In genomic region chr7:133001727-133002126, GRCh38 we compare ENCODE assay signal across 18 cellular contexts.
A peak's percentile ranks its signal among the peaks of the same experiment; 100 is the strongest.
DNase-seq lines count a peak whose midpoint lies in the region; ATAC-seq lines count a peak whose summit lies in the region.
"Had no signal": no experiment of that assay in that cellular context is flagged by ENCODE, and none has a peak within 500 bp of the region (broad histone marks: within the 10 kb centered on the region; RNA-seq: fewer than 3 reads in every experiment).

No MANE protein-coding gene starts in this region.

- no peak overlapping the region for H3K4me3 Mint-ChIP-seq in activated naive CD4-positive, alpha-beta T cell treated with anti-CD3 and anti-CD28 coated beads, Interleukin-2, amount 50 U/mL, for 24 hours
- H3K4me3 Mint-ChIP-seq in activated T-helper 17 cell treated with anti-CD3 and anti-CD28 coated beads, Interleukin-2, amount 50 U/mL, for 72 hours = no peak overlapping the region
- no peak overlapping the region for H3K4me3 Mint-ChIP-seq in activated naive CD8-positive, alpha-beta T cell treated with anti-CD3 and anti-CD28 coated beads, Interleukin-2, amount 50 U/mL, for 24 hours
- H3K4me3 Mint-ChIP-seq: CD4-positive, alpha-beta T cell; HFFc6 had no signal

- no peaks in the 10 kb centered on the region for H3K27me3 Mint-ChIP-seq in activated naive CD4-positive, alpha-beta T cell treated with anti-CD3 and anti-CD28 coated beads, Interleukin-2, amount 50 U/mL, for 24 hours
- H3K27me3 Mint-ChIP-seq in activated T-helper 17 cell treated with anti-CD3 and anti-CD28 coated beads, Interleukin-2, amount 50 U/mL, for 72 hours = no peaks in the 10 kb centered on the region
- H3K27me3 Mint-ChIP-seq in activated naive CD8-positive, alpha-beta T cell treated with anti-CD3 and anti-CD28 coated beads, Interleukin-2, amount 50 U/mL, for 24 hours = no peaks in the 10 kb centered on the region
- H3K27me3 Mint-ChIP-seq: CD4-positive, alpha-beta T cell had no signal

- H3K4me1 ChIP-seq in subcutaneous abdominal adipose tissue (ENCODE audit: control insufficient read depth in 5 of 5, insufficient read depth in 5 of 5, low read length in 5 of 5) = peaks cover 0 to 29% (median 21%) of the 10 kb centered on the region in 5 donors

- no peaks in the 10 kb centered on the region for H3K9me3 Mint-ChIP-seq in activated naive CD4-positive, alpha-beta T cell treated with anti-CD3 and anti-CD28 coated beads, Interleukin-2, amount 50 U/mL, for 24 hours
- H3K9me3 Mint-ChIP-seq in activated T-helper 17 cell treated with anti-CD3 and anti-CD28 coated beads, Interleukin-2, amount 50 U/mL, for 72 hours = no peaks in the 10 kb centered on the region
- peaks cover under 1% of the 10 kb centered on the region for H3K9me3 Mint-ChIP-seq in activated naive CD8-positive, alpha-beta T cell treated with anti-CD3 and anti-CD28 coated beads, Interleukin-2, amount 50 U/mL, for 24 hours
- H3K9me3 Mint-ChIP-seq: CD4-positive, alpha-beta T cell; HFFc6 had no signal

- H3K4me1 Mint-ChIP-seq in activated naive CD4-positive, alpha-beta T cell treated with anti-CD3 and anti-CD28 coated beads, Interleukin-2, amount 50 U/mL, for 24 hours = peaks cover 46% of the 10 kb centered on the region
- peaks cover 5% of the 10 kb centered on the region for H3K4me1 Mint-ChIP-seq in activated T-helper 17 cell treated with anti-CD3 and anti-CD28 coated beads, Interleukin-2, amount 50 U/mL, for 72 hours
- H3K4me1 Mint-ChIP-seq in activated naive CD8-positive, alpha-beta T cell treated with anti-CD3 and anti-CD28 coated beads, Interleukin-2, amount 50 U/mL, for 24 hours = peaks cover 20% of the 10 kb centered on the region

- peaks cover 13% of the 10 kb centered on the region for H3K36me3 Mint-ChIP-seq in activated naive CD4-positive, alpha-beta T cell treated with anti-CD3 and anti-CD28 coated beads, Interleukin-2, amount 50 U/mL, for 24 hours
- peaks cover 6% of the 10 kb centered on the region for H3K36me3 Mint-ChIP-seq in activated T-helper 17 cell treated with anti-CD3 and anti-CD28 coated beads, Interleukin-2, amount 50 U/mL, for 72 hours (ENCODE audit: low read depth)
- peaks cover 26% of the 10 kb centered on the region for H3K36me3 Mint-ChIP-seq in activated naive CD8-positive, alpha-beta T cell treated with anti-CD3 and anti-CD28 coated beads, Interleukin-2, amount 50 U/mL, for 24 hours (ENCODE audit: low read depth)

- no peak overlapping the region for H3K4me3 ChIP-seq in subcutaneous abdominal adipose tissue (ENCODE audit: low read depth in 1 of 5, low read length in 5 of 5)
- H3K4me3 ChIP-seq: A549 had no signal

- H3K36me3 ChIP-seq in subcutaneous abdominal adipose tissue (ENCODE audit: control insufficient read depth in 5 of 5, insufficient read depth in 5 of 5, low read length in 5 of 5) = no peaks in the 10 kb centered on the region

- ATAC-seq in activated CD4-positive, CD25-positive, alpha-beta regulatory T cell treated with anti-CD3 and anti-CD28 coated beads, Interleukin-2, amount 50 U/mL, for 24 hours = peak; percentile 41 to 48
- peak; percentile 16 for ATAC-seq in activated T-helper 17 cell treated with anti-CD3 and anti-CD28 coated beads, Interleukin-2, amount 50 U/mL, for 72 hours (replicated peaks)
- no peak for ATAC-seq in HG03095 (IDR thresholded peaks at IDR 0.05; ENCODE audit: unreplicated experiment)
- ATAC-seq in activated naive CD8-positive, alpha-beta T cell treated with anti-CD3 and anti-CD28 coated beads, Interleukin-2, amount 50 U/mL, for 24 hours = no peak
- ATAC-seq: A549, HCT116 had no signal

- H3K27ac ChIP-seq in subcutaneous abdominal adipose tissue (ENCODE audit: low read depth, low read length) = peak overlapping the region; percentile 1
- H3K27ac ChIP-seq: 22Rv1, A549, C4-2B had no signal

- H3K9ac ChIP-seq in subcutaneous abdominal adipose tissue (ENCODE audit: low read length in 5 of 5) = no peak overlapping the region

- no peaks in the 10 kb centered on the region for H3K27me3 ChIP-seq in subcutaneous abdominal adipose tissue (ENCODE audit: control insufficient read depth in 5 of 5, insufficient read depth in 4 of 5, low read length in 5 of 5)

- H3K9me3 ChIP-seq in subcutaneous abdominal adipose tissue (ENCODE audit: control insufficient read depth in 5 of 5, low read length in 5 of 5) = no peaks in the 10 kb centered on the region
- H3K9me3 ChIP-seq: A549, Caco-2 had no signal

- H3K27ac Mint-ChIP-seq in activated naive CD4-positive, alpha-beta T cell treated with anti-CD3 and anti-CD28 coated beads, Interleukin-2, amount 50 U/mL, for 24 hours = peak overlapping the region; percentile 19
- H3K27ac Mint-ChIP-seq in activated T-helper 17 cell treated with anti-CD3 and anti-CD28 coated beads, Interleukin-2, amount 50 U/mL, for 72 hours = peak overlapping the region; percentile 16
- H3K27ac Mint-ChIP-seq in activated naive CD8-positive, alpha-beta T cell treated with anti-CD3 and anti-CD28 coated beads, Interleukin-2, amount 50 U/mL, for 24 hours = no peak overlapping the region
- H3K27ac Mint-ChIP-seq: CD4-positive, alpha-beta T cell; HFFc6 had no signal

- DNase-seq in activated CD4-positive, CD25-positive, alpha-beta regulatory T cell treated with anti-CD3 and anti-CD28 coated beads, Interleukin-2, amount 50 U/mL, for 72 hours = no peak
- DNase-seq in activated naive CD4-positive, alpha-beta T cell treated with Interleukin-2 at 50 U/mL for 16 hours = no peak
- no peak for DNase-seq in activated naive CD8-positive, alpha-beta T cell treated with anti-CD3 and anti-CD28 coated beads, Interleukin-2, amount 50 U/mL, for 24 hours
- DNase-seq: AML-193; Caco-2; CD4-positive, alpha-beta T cell; GOT3; H7; HFFc6 had no signal

Comparison
In these comparisons a context has a peak if more than half of its experiments do, and no peak if none do; other contexts are left out.
1. ATAC-seq: peak in activated CD4-positive, CD25-positive, alpha-beta regulatory T cell treated with anti-CD3 and anti-CD28 coated beads, Interleukin-2, amount 50 U/mL, for 24 hours (2 of 2) and activated T-helper 17 cell treated with anti-CD3 and anti-CD28 coated beads, Interleukin-2, amount 50 U/mL, for 72 hours (single experiment); none in HG03095 (single experiment) and activated naive CD8-positive, alpha-beta T cell treated with anti-CD3 and anti-CD28 coated beads, Interleukin-2, amount 50 U/mL, for 24 hours (single experiment).